In the genomic region with DNA sequence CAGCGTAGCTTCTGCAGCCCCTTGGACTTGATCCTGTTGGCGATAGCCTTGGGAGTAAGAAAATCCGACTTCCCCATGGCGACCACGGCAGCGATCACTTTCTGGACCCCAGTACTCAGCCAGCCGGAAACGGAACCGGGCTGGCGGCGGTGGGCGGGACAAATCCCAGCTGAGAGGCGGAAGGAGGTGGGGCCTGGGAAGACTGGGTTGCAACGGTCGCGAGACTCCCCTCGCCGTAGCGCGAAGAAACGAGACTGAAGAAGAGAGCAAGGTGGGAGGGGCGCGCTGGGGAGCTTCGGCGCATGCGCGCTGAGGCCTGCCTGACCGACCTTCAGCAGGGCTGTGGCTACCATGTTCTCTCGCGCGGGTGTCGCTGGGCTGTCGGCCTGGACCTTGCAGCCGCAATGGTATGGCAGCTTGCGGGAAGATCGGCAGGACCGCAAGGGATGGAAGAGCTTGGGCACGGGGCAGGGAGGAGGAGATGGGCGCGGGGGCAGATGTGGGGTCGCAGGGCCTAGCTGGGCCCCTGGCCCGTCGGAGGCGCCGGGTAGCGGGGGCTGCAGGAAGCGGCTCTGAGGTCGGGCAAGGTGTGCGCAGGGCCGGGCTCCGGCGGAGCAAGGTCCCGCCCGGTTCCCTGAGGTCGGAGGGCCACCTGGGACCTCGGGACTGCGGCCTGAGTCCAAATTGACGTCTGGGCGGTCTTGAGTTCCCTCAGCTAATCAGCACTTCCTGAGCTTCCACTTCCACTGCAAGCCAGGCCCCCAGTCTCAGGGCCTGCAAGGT, we compare ENCODE assay signal across 8 cellular contexts. TPM values are rescaled to one million over a fixed set of nuclear protein-coding genes. Genes with fewer than 3 reads are reported as not detected.
DNase-seq lines count a peak whose midpoint lies in the region; ATAC-seq and TF ChIP-seq lines count a peak whose summit lies in the region.

A gene (plus strand): TSS at position 321 of the 783 bp plus-strand sequence. CDS start 31 bp downstream, at position 352.
A gene with protein sequence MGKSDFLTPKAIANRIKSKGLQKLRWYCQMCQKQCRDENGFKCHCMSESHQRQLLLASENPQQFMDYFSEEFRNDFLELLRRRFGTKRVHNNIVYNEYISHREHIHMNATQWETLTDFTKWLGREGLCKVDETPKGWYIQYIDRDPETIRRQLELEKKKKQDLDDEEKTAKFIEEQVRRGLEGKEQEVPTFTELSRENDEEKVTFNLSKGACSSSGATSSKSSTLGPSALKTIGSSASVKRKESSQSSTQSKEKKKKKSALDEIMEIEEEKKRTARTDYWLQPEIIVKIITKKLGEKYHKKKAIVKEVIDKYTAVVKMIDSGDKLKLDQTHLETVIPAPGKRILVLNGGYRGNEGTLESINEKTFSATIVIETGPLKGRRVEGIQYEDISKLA (minus strand): TSS at position 137 of the 783 bp plus-strand sequence. CDS start 60 bp downstream, at position 77.

- peaks cover 26 to 35% of the 10 kb centered on the region in 2 donors for H3K4me1 ChIP-seq in duodenal mucosa (ENCODE audit: control insufficient read depth in 1 of 2, insufficient read depth in 2 of 2, low read length in 2 of 2)

- ATAC-seq in GM19395 (IDR thresholded peaks at IDR 0.05; ENCODE audit: unreplicated experiment), result peak; percentile 94
- peak; percentile 86 for ATAC-seq in HG03558 (IDR thresholded peaks at IDR 0.05; ENCODE audit: extremely low read depth, unreplicated experiment)

- H3K27ac ChIP-seq in duodenal mucosa (ENCODE audit: low read depth, low read length), result peak within 1 kb of the TSS; percentile 66

- peak in 1 of 2 donors; percentile 44 for TF ChIP-seq POLR2A in lower leg skin (IDR thresholded peaks at IDR 0.05)

- H3K9me3 ChIP-seq in duodenal mucosa (ENCODE audit: control insufficient read depth in 1 of 2, low read length in 2 of 2), result no peaks in the 10 kb centered on the region

- peak within 1 kb of the TSS; percentile 94 to 98 for H3K4me3 ChIP-seq in duodenal mucosa (ENCODE audit: low read depth in 1 of 2, low read length in 2 of 2)
- H3K4me3 ChIP-seq in lower leg skin (ENCODE audit: low read depth, poor library complexity, severe bottlenecking), result peak within 1 kb of the TSS; percentile 98

- no peak for TF ChIP-seq CTCF in lower leg skin (IDR thresholded peaks at IDR 0.05)

- intact Hi-C loops in lower leg skin (cut with DNase I; ENCODE audit: low total_unique reads), result no loop called here

- peak; percentile 99 for DNase-seq in CD1c-positive myeloid dendritic cell (ENCODE audit: extremely low spot score)
- peak; percentile 80 for DNase-seq in NCI-H748 treated with DMSO at 0.1 percent for 48 hours (lab: John Stamatoyannopoulos, UW)
- peak; percentile 96 for DNase-seq in activated CD4-positive, alpha-beta T cell treated with anti-CD3 and anti-CD28 coated beads, Interleukin-2, amount 50 U/mL, for 4 hours
- DNase-seq in lower leg skin (ENCODE audit: low spot score in 2 of 2), result peak; percentile 96 to 99
- DNase-seq in stimulated activated CD4-positive, alpha-beta T cell treated with anti-CD3 and anti-CD28 coated beads, Interleukin-4, amount 100 ng/mL, for 48 hours (ENCODE audit: low read depth in 2 of 2), result peak; percentile 96 to 97

- peaks cover 0 to 5% of the 10 kb centered on the region in 2 donors for H3K36me3 ChIP-seq in duodenal mucosa (ENCODE audit: control insufficient read depth in 1 of 2, insufficient read depth in 2 of 2, low read length in 2 of 2)

- no peaks in the 10 kb centered on the region for H3K27me3 ChIP-seq in duodenal mucosa (ENCODE audit: control insufficient read depth in 1 of 2, insufficient read depth in 2 of 2, low read length in 2 of 2)

- peak within 1 kb of the TSS; percentile 87 to 97 for H3K9ac ChIP-seq in duodenal mucosa (ENCODE audit: low read depth in 1 of 2, low read length in 2 of 2)

- WGBS in lower leg skin, 2 donors, result 0% methylated on average over 33 to 51 of the region's 59 CpGs

RNA-seq across cellular contexts. Expression of the first gene that starts in this region (rescaled TPM):
- total RNA-seq in lower leg skin, result 100 to 1,000 TPM; 148 to 233 (median 216) TPM

RNA-seq across cellular contexts. Expression of the second gene that starts in this region (rescaled TPM):
- 10 to 100 TPM in 1 of 4 donors, 1 to 10 TPM in 3; 7.0 to 10.3 (median 8.2) TPM for total RNA-seq in lower leg skin

Comparison
In these comparisons a context has a peak if more than half of its experiments do, and no peak if none do; other contexts are left out.
1. Peak in every context shown above with its lines: DNase-seq, ATAC-seq, H3K4me3 ChIP-seq and H3K27ac ChIP-seq.